In genomic region chr1:111990026-111990877, GRCh38 we compare ENCODE assay signal across 8 cellular contexts. TPM values are rescaled to one million over a fixed set of nuclear protein-coding genes. Genes with fewer than 3 reads are reported as not detected.
DNase-seq lines count a peak whose midpoint lies in the region; ATAC-seq and TF ChIP-seq lines count a peak whose summit lies in the region.

No MANE protein-coding gene starts in this region.

- intact Hi-C loops in aorta (cut with DNase I): loop anchor here (5.0 to 10.0 kb wide), 3 partner anchors 85 to 198 kb away; no protein-coding TSS in a partner anchor

- no peaks in the 10 kb centered on the region for H3K79me2 ChIP-seq in OCI-LY3 (ENCODE audit: low read length)

- H3K36me3 ChIP-seq in OCI-LY3 (replicated peaks; ENCODE audit: low read depth, low read length) (no peaks in the 10 kb centered on the region), endocrine pancreas (ENCODE audit: control insufficient read depth, insufficient read depth, low read length) (no peaks in the 10 kb centered on the region), aorta (ENCODE audit: control insufficient read depth in 1 of 2, insufficient read depth in 2 of 2, low read length in 1 of 2) (no peaks in the 10 kb centered on the region)

- peak overlapping the region; percentile 78 for H3K4me2 ChIP-seq in OCI-LY3 (ENCODE audit: low read length)

- H3K4me1 ChIP-seq in OCI-LY3 (ENCODE audit: low read length) (peaks cover 29% of the 10 kb centered on the region), endocrine pancreas (ENCODE audit: control insufficient read depth, insufficient read depth, low read length) (no peaks in the 10 kb centered on the region), aorta (ENCODE audit: control insufficient read depth in 1 of 2, insufficient read depth in 2 of 2, low read length in 2 of 2) (peaks cover 0 to 4% of the 10 kb centered on the region in 2 donors)

- peak; percentile 41 for DNase-seq in GM13977 (ENCODE audit: low spot score)
- DNase-seq in myocyte (ENCODE audit: low read depth): peak; percentile 6
- peak; percentile 66 to 84 for DNase-seq in aorta
- DNase-seq in RPMI8226: no peak
- DNase-seq in H4 (ENCODE audit: low spot score): no peak

- H3K9ac ChIP-seq in OCI-LY3 (ENCODE audit: low read length): no peak overlapping the region
- H3K9ac ChIP-seq in endocrine pancreas (ENCODE audit: control insufficient read depth, insufficient read depth, low read length): peak overlapping the region; percentile 87

- H3K9me3 ChIP-seq in OCI-LY3 (ENCODE audit: insufficient read depth, low read length) (no peaks in the 10 kb centered on the region), endocrine pancreas (ENCODE audit: control insufficient read depth, low read length) (no peaks in the 10 kb centered on the region), aorta (ENCODE audit: control insufficient read depth, low read length) (no peaks in the 10 kb centered on the region)

- 1% methylated on average over 63 to 72 of the region's 72 CpGs for whole genome bisulfite sequencing in aorta, 2 donors

- H3K27ac ChIP-seq in OCI-LY3 (ENCODE audit: low read length): no peak overlapping the region
- peak overlapping the region in 1 of 2 donors; percentile 23 for H3K27ac ChIP-seq in aorta (ENCODE audit: low read depth in 1 of 2, low read length in 2 of 2)

- H4K20me1 ChIP-seq in OCI-LY3 (ENCODE audit: insufficient read depth, low read length): no peaks in the 10 kb centered on the region

- TF ChIP-seq CTCF in GM13977 (IDR thresholded peaks at IDR 0.05; ENCODE audit: extremely low read depth, insufficient read depth, missing control alignments) (no peak), OCI-LY3 (IDR thresholded peaks at IDR 0.05; ENCODE audit: low read depth, low read length) (no peak)

- peak; percentile 60 for ATAC-seq in aorta (ENCODE audit: low FRiP score)
- ATAC-seq in HG03342 (IDR thresholded peaks at IDR 0.05; ENCODE audit: unreplicated experiment): no peak

- no peaks in the 10 kb centered on the region for H3K27me3 ChIP-seq in OCI-LY3 (ENCODE audit: low read depth, low read length)
- H3K27me3 ChIP-seq in endocrine pancreas (ENCODE audit: control insufficient read depth, insufficient read depth, low read length): no peaks in the 10 kb centered on the region
- no peaks in the 10 kb centered on the region for H3K27me3 ChIP-seq in aorta (ENCODE audit: control insufficient read depth in 1 of 2, insufficient read depth in 2 of 2, low read length in 1 of 2)

- H2AFZ ChIP-seq in OCI-LY3 (ENCODE audit: low read depth, low read length): no peak overlapping the region

- in situ Hi-C loops in GM13977 (cut with MboI; ENCODE audit: low pct_unique_long_range_greater_than_20kb, low sequenced_read_pairs, unreplicated experiment): no loop called here

- H3K4me3 ChIP-seq in OCI-LY3 (ENCODE audit: low read length) (no peak overlapping the region), endocrine pancreas (ENCODE audit: control insufficient read depth, insufficient read depth, low read length) (no peak overlapping the region), aorta (ENCODE audit: low read length in 2 of 2) (peak overlapping the region; percentile 75 to 83)

RNA-seq across cellular contexts. Expression of gene KCND3, which starts 0.8 kb away (rescaled TPM):
- total RNA-seq in myocyte (under 0.01 and 0.03 TPM in 2 replicates), aorta (10 to 100 TPM; 21.2 to 25.3 TPM)
- polyA plus RNA-seq in myocyte (2012): 0.09 TPM
- 1 to 10 TPM; 1.1 to 3.6 TPM for polyA plus RNA-seq in aorta
- total RNA-seq in H4 (2014; rRNA removed; shearing (Covaris generic)): 0.08 and 0.14 TPM in 2 replicates

Comparison
In these comparisons a context has a peak if more than half of its experiments do, and no peak if none do; other contexts are left out.
1. DNase-seq: peak in GM13977 (single experiment), myocyte (single experiment) and aorta (2 of 2); none in RPMI8226 (single experiment) and H4 (single experiment).
2. H3K4me3 ChIP-seq: peak in aorta (2 of 2); none in OCI-LY3 (single experiment) and endocrine pancreas (single experiment).
3. RNA of gene KCND3, which starts 0.8 kb away (total RNA-seq): 21.2 to 25.3 TPM in aorta; 0.08 to 0.14 TPM in H4 and under 0.01 to 0.03 TPM in myocyte; every median in the first group is over 10 times any median in the second.